In genomic region chr10:26879744-26880143, GRCh38 we compare ENCODE assay signal across 15 cellular contexts. TPM values are rescaled to one million over a fixed set of nuclear protein-coding genes. Genes with fewer than 3 reads are reported as not detected.
DNase-seq lines count a peak whose midpoint lies in the region; ATAC-seq, FAIRE-seq and TF ChIP-seq lines count a peak whose summit lies in the region.
"Had no signal": no experiment of that assay in that cellular context is flagged by ENCODE, and none has a peak within 500 bp of the region (broad histone marks: within the 10 kb centered on the region; RNA-seq: fewer than 3 reads in every experiment).

No MANE protein-coding gene starts in this region.

- CTCF ChIA-PET in A673 (lab: Charles Lee) = no interaction called here

- no peak for FAIRE-seq in D721Med (lab: Jason Lieb, UNC)

- no peak for TF ChIP-seq CTCF in A673 (conservative IDR thresholded peaks at IDR 0.05; ENCODE audit: low read depth, low read length)
- no peak for TF ChIP-seq CTCF in D721Med (IDR thresholded peaks at IDR 0.05; ENCODE audit: insufficient read depth, missing control alignments)
- no peak for TF ChIP-seq CTCF in ovary (IDR thresholded peaks at IDR 0.05)

- no peak for ATAC-seq in HG02763 (IDR thresholded peaks at IDR 0.05; ENCODE audit: unreplicated experiment)
- ATAC-seq: stimulated activated effector memory CD8-positive, alpha-beta T cell treated with anti-CD3 and anti-CD28 coated beads, Interleukin-12 subunit alpha, Interleukin-12 subunit beta, amount 100 ng/mL, for 72 hours; T-cell had no signal

- intact Hi-C loops in A673 (cut with micrococcal nuclease; ENCODE audit: unreplicated experiment) = loop anchor here (2.0 to 5.0 kb wide), 3 partner anchors 153 to 545 kb away; no protein-coding TSS in a partner anchor
- intact Hi-C loops in ovary (cut with DNase I) = loop anchor here in 2 of 4 donors (10.0 kb wide), 2 partner anchors 155 to 195 kb away; no protein-coding TSS in a partner anchor

- H3K36me3 ChIP-seq in A673 (ENCODE audit: insufficient read depth, low read length, poor library complexity, severe bottlenecking) = no peaks in the 10 kb centered on the region
- no peaks in the 10 kb centered on the region for H3K36me3 ChIP-seq in ovary
- H3K36me3 ChIP-seq: left ventricle myocardium inferior had no signal

- TF ChIP-seq EP300 in ovary (IDR thresholded peaks at IDR 0.05) = no peak

- H3K9me3 ChIP-seq in A673 (ENCODE audit: low read depth, low read length, poor library complexity, severe bottlenecking) = no peaks in the 10 kb centered on the region
- H3K9me3 ChIP-seq in ovary = no peaks in the 10 kb centered on the region
- H3K9me3 ChIP-seq: left ventricle myocardium inferior had no signal

- BruUV-seq in A673 (replicated peaks; lab: Mats Ljungman, UMichigan) = no TSS peak

- WGBS in ovary, 3 donors = 51 to 60% (median 58%) methylated on average over 5 of the region's 5 CpGs

- DNase-seq in A673 (ENCODE audit: low spot score) (peak; percentile 10), GF-D8 (lab: John Stamatoyannopoulos, UW) (peak; percentile 2), NCI-H460 (ENCODE audit: extremely low read depth, low read depth) (peak; percentile 16), iPS-NIHi11 (ENCODE audit: low spot score) (peak; percentile 22), D721Med (ENCODE audit: insufficient read length, low spot score) (no peak), GDM1 (lab: John Stamatoyannopoulos, UW) (no peak), ovary (no peak)
- DNase-seq: activated CD4-positive, alpha-beta T cell treated with anti-CD3 and anti-CD28 coated beads, Interleukin-2, amount 10 ng/mL, durations not matched to agents 7 days and 5 days; effector memory CD4-positive, alpha-beta T cell; H9; left ventricle myocardium inferior; stimulated activated CD4-positive, alpha-beta T cell treated with anti-CD3 and anti-CD28 coated beads, Interleukin-2, amount 100 ng/mL, for 24 hours; T-cell had no signal

- H3K4me1 ChIP-seq in A673 (ENCODE audit: insufficient read depth, low read length, poor library complexity, severe bottlenecking) (no peaks in the 10 kb centered on the region), ovary (ENCODE audit: insufficient read depth) (no peaks in the 10 kb centered on the region)
- H3K4me1 ChIP-seq: left ventricle myocardium inferior had no signal

- H3K4me3 ChIP-seq in A673 (ENCODE audit: low read depth, low read length, poor library complexity, severe bottlenecking) (no peak overlapping the region), ovary (no peak overlapping the region)
- H3K4me3 ChIP-seq: left ventricle myocardium inferior had no signal

- no peak overlapping the region for H3K27ac ChIP-seq in A673 (ENCODE audit: low read depth, low read length, poor library complexity, severe bottlenecking)
- no peak overlapping the region for H3K27ac ChIP-seq in ovary
- H3K27ac ChIP-seq: left ventricle myocardium inferior had no signal

- POLR2A ChIA-PET in A673 (lab: Charles Lee; ENCODE audit: low non-redundant PET) = no interaction called here

- H3K27me3 ChIP-seq in A673 (replicated peaks; ENCODE audit: insufficient read depth, low read depth, low read length, poor library complexity) = no peaks in the 10 kb centered on the region
- peaks cover 2% of the 10 kb centered on the region for H3K27me3 ChIP-seq in ovary

- no peak for TF ChIP-seq POLR2A in ovary (IDR thresholded peaks at IDR 0.05)

RNA-seq across cellular contexts. Expression of gene ABI1, which starts 19.0 kb away (rescaled TPM):
- 66.2 and 70.5 TPM in 2 replicates for total RNA-seq in A673 (2021)
- 28.2 and 28.5 TPM in 2 replicates for total RNA-seq in NCI-H460 (2014; rRNA removed; shearing (Covaris generic))
- polyA plus RNA-seq in NCI-H460 (2014; cell fraction: nucleus; rRNA removed) = 10.4 and 15.1 TPM in 2 replicates
- 10 to 100 TPM; 29.8 to 51.7 (median 42.1) TPM for total RNA-seq in ovary
- polyA plus RNA-seq in ovary = 10 to 100 TPM; 31.1 to 51.1 TPM

Comparison
In these comparisons a context has a peak if more than half of its experiments do, and no peak if none do; other contexts are left out.
1. DNase-seq: peak in A673 (single experiment), GF-D8 (single experiment), NCI-H460 (single experiment) and iPS-NIHi11 (single experiment); none in D721Med (single experiment), GDM1 (single experiment) and ovary (0 of 5).